In genomic region chr19:42075364-42075615, GRCh38 we compare ENCODE assay signal across 8 cellular contexts. TPM values are rescaled to one million over a fixed set of nuclear protein-coding genes. Genes with fewer than 3 reads are reported as not detected.
DNase-seq lines count a peak whose midpoint lies in the region; ATAC-seq and TF ChIP-seq lines count a peak whose summit lies in the region.

No MANE protein-coding gene starts in this region.

- no peak for TF ChIP-seq CTCF in 22Rv1 (IDR thresholded peaks at IDR 0.05)

- POLR2A ChIA-PET in activated naive CD8-positive, alpha-beta T cell treated with anti-CD3 and anti-CD28 coated beads, Interleukin-2, amount 10 ng/mL, durations not matched to agents 7 days and 5 days (lab: Charles Lee) = no interaction called here

- ATAC-seq in GM19324 (IDR thresholded peaks at IDR 0.05; ENCODE audit: low FRiP score, unreplicated experiment) (peak; percentile 3), HG02642 (IDR thresholded peaks at IDR 0.05; ENCODE audit: poor library complexity, unreplicated experiment) (no peak)
- peak; percentile 1 for ATAC-seq in activated naive CD8-positive, alpha-beta T cell treated with anti-CD3 and anti-CD28 coated beads, Interleukin-2, amount 10 ng/mL, durations not matched to agents 7 days and 5 days (ENCODE audit: low read depth)

- H3K4me3 Mint-ChIP-seq in activated naive CD8-positive, alpha-beta T cell treated with anti-CD3 and anti-CD28 coated beads, Interleukin-2, amount 10 ng/mL, durations not matched to agents 7 days and 5 days = peak overlapping the region; percentile 99

- H3K9me3 Mint-ChIP-seq in activated naive CD8-positive, alpha-beta T cell treated with anti-CD3 and anti-CD28 coated beads, Interleukin-2, amount 10 ng/mL, durations not matched to agents 7 days and 5 days = no peaks in the 10 kb centered on the region

- H3K27ac Mint-ChIP-seq in activated naive CD8-positive, alpha-beta T cell treated with anti-CD3 and anti-CD28 coated beads, Interleukin-2, amount 10 ng/mL, durations not matched to agents 7 days and 5 days = peak overlapping the region; percentile 99

- peaks cover 6% of the 10 kb centered on the region for H3K36me3 Mint-ChIP-seq in activated naive CD8-positive, alpha-beta T cell treated with anti-CD3 and anti-CD28 coated beads, Interleukin-2, amount 10 ng/mL, durations not matched to agents 7 days and 5 days

- no peak for DNase-seq in activated naive CD8-positive, alpha-beta T cell treated with anti-CD3 and anti-CD28 coated beads, Interleukin-2, amount 10 ng/mL, durations not matched to agents 7 days and 5 days
- DNase-seq in substantia nigra (lab: John Stamatoyannopoulos, UW) (no peak), dedifferentiated amniotic fluid mesenchymal stem cell (ENCODE audit: extremely low spot score) (no peak), NCI-H2196 treated with DMSO at 0.1 percent for 48 hours (lab: John Stamatoyannopoulos, UW; ENCODE audit: unreplicated experiment) (no peak)

- H3K9me3 ChIP-seq in iPS-18c (ENCODE audit: control insufficient read depth, insufficient read depth, low read length) = no peaks in the 10 kb centered on the region

- peak overlapping the region; percentile 89 for H3K4me3 ChIP-seq in iPS-18c (ENCODE audit: insufficient read depth, low read depth, low read length)

- H3K4me1 Mint-ChIP-seq in activated naive CD8-positive, alpha-beta T cell treated with anti-CD3 and anti-CD28 coated beads, Interleukin-2, amount 10 ng/mL, durations not matched to agents 7 days and 5 days = peaks cover 30% of the 10 kb centered on the region

- peak overlapping the region; percentile 87 for H3K27ac ChIP-seq in 22Rv1
- H3K27ac ChIP-seq in substantia nigra (ENCODE audit: low read depth, low read length, poor library complexity, severe bottlenecking) = peak overlapping the region; percentile 97

- peaks cover 6% of the 10 kb centered on the region for H3K27me3 Mint-ChIP-seq in activated naive CD8-positive, alpha-beta T cell treated with anti-CD3 and anti-CD28 coated beads, Interleukin-2, amount 10 ng/mL, durations not matched to agents 7 days and 5 days

RNA-seq across cellular contexts. Expression of gene ZNF574, which starts 0.7 kb away (rescaled TPM):
- 10 to 100 TPM; 17.6 to 18.9 TPM for total RNA-seq in activated naive CD8-positive, alpha-beta T cell treated with anti-CD3 and anti-CD28 coated beads, Interleukin-2, amount 10 ng/mL, durations not matched to agents 7 days and 5 days

RNA-seq across cellular contexts. Expression of gene GRIK5, which starts 5.3 kb away (rescaled TPM):
- under 1 TPM; 0.44 to 0.79 TPM for total RNA-seq in activated naive CD8-positive, alpha-beta T cell treated with anti-CD3 and anti-CD28 coated beads, Interleukin-2, amount 10 ng/mL, durations not matched to agents 7 days and 5 days

RNA-seq across cellular contexts. Expression of gene POU2F2, which starts 57.0 kb away (rescaled TPM):
- total RNA-seq in activated naive CD8-positive, alpha-beta T cell treated with anti-CD3 and anti-CD28 coated beads, Interleukin-2, amount 10 ng/mL, durations not matched to agents 7 days and 5 days = 10 to 100 TPM; 33.0 to 33.9 TPM
